10 cellular contexts compared by ENCODE assay signal in the genomic region with DNA sequence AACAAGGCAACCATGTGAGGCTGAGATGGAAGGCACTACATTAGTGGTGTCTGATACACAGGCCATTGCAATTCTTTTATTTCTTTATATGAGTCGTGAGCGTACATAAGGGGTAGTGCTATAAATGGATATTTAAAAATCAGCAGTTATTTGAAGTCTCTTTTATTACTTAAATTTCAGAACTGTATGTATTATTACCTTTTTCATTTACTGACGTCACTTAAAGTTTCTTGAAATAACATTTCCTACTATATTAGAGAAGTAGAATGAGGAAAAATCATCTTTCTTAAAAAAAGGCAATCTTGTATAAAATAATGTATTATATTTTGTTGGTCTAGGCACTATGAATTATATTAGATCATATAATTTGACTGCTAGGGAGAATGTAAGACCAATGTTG.
"Had no signal": no experiment of that assay in that cellular context is flagged by ENCODE, and none has a peak within 500 bp of the region (broad histone marks: within the 10 kb centered on the region; RNA-seq: fewer than 3 reads in every experiment).

No MANE protein-coding gene starts in this region.

- H3K9me3 ChIP-seq: HAP-1 had no signal

- FAIRE-seq: H1 had no signal

- H3K4me3 ChIP-seq: GM23248, GM23338, HAP-1 had no signal

- H3K4me2 ChIP-seq: GM23338 had no signal

- H3K27ac ChIP-seq: GM23248 had no signal

- H2AFZ ChIP-seq: GM23248, GM23338 had no signal

- H3K4me1 Mint-ChIP-seq: GM23338, H9 had no signal

- H3K4me1 ChIP-seq: HAP-1 had no signal

- DNase-seq: GM23248, GOT3, H7, H9, HCEC 1CT, HFFc6 had no signal

- H3K36me3 ChIP-seq: HAP-1 had no signal

- H3K27ac Mint-ChIP-seq: GM23338, H9, HFFc6 had no signal

- ATAC-seq: GM23338, HCT116 had no signal

- H3K4me3 Mint-ChIP-seq: GM23338, H9, HFFc6 had no signal

- H3K9ac ChIP-seq: GM23248 had no signal
